ENCODE assay signal across 13 cellular contexts in genomic region chr3:71510485-71510884, GRCh38.
DNase-seq lines count a peak whose midpoint lies in the region; ATAC-seq and TF ChIP-seq lines count a peak whose summit lies in the region.
"Had no signal": no experiment of that assay in that cellular context is flagged by ENCODE, and none has a peak within 500 bp of the region (broad histone marks: within the 10 kb centered on the region; RNA-seq: fewer than 3 reads in every experiment).

No MANE protein-coding gene starts in this region.

- H3K4me2 ChIP-seq in mesendoderm (ENCODE audit: low read length): no peak overlapping the region

- peak overlapping the region; percentile 69 for H2BK5ac ChIP-seq in mesendoderm (ENCODE audit: low read length)

- H3K4ac ChIP-seq in mesendoderm (ENCODE audit: low read depth, low read length): no peak overlapping the region

- no peaks in the 10 kb centered on the region for H3K79me1 ChIP-seq in mesendoderm (ENCODE audit: low read length)

- no peak overlapping the region for H3K9ac ChIP-seq in mesendoderm (ENCODE audit: low read length)

- DNase-seq in BJ (ENCODE audit: low read depth) (no peak), M059J (ENCODE audit: low read depth) (peak; percentile 47), amniotic epithelial cell (ENCODE audit: low read depth) (peak; percentile 73), mesendoderm (no peak), cortex of kidney (lab: John Stamatoyannopoulos, UW) (no peak), left cardiac atrium (no peak)
- DNase-seq: activated effector memory CD4-positive, alpha-beta T cell treated with anti-CD3 and anti-CD28 coated beads, Interleukin-2, amount 50 U/mL, for 16 hours; gastrocnemius medialis; natural killer cell; NCI-H1930; T-helper 1 cell had no signal

- no CpG with 5 or more reads among the region's 2 CpGs for WGBS in mesendoderm (ENCODE audit: extremely low coverage, insufficient coverage, low lambda C conversion rate)

- H3K36me3 ChIP-seq in BJ (ENCODE audit: control insufficient read depth, insufficient read depth, low read length) (no peaks in the 10 kb centered on the region; the same call in 1 of the 2 replicates), mesendoderm (ENCODE audit: control insufficient read depth, insufficient read depth, low read length) (no peaks in the 10 kb centered on the region)
- H3K36me3 ChIP-seq: gastrocnemius medialis had no signal

- peak; percentile 22; the same call in 1 of the 2 replicates for TF ChIP-seq CTCF in BJ (IDR thresholded peaks at IDR 0.05; ENCODE audit: insufficient read depth, low read depth, low read length)

- H2AK5ac ChIP-seq in mesendoderm (ENCODE audit: low read length): peak overlapping the region; percentile 46

- peak overlapping the region; percentile 75 for H3K18ac ChIP-seq in mesendoderm (ENCODE audit: low read length)

- H3K4me1 ChIP-seq in mesendoderm (ENCODE audit: control insufficient read depth, low read depth, low read length): peaks cover 2% of the 10 kb centered on the region

- H3K27ac ChIP-seq in mesendoderm (ENCODE audit: low read depth, low read length): peak overlapping the region; percentile 7
- H3K27ac ChIP-seq: gastrocnemius medialis had no signal

- H3K56ac ChIP-seq in mesendoderm (ENCODE audit: low read length): peak overlapping the region; percentile 62

- CTCF ChIA-PET in BJ (lab: Yijun Ruan, JAX): interaction anchor here (0.9 to 1.4 kb wide), 3 partner anchors 13 to 80 kb away, joined by 3 to 6 read pairs (median 4); no protein-coding TSS in a partner anchor

- H3K27me3 ChIP-seq in BJ (ENCODE audit: control insufficient read depth, insufficient read depth, low read length): no peaks in the 10 kb centered on the region
- H3K27me3 ChIP-seq in mesendoderm (ENCODE audit: insufficient read depth, low read length, poor library complexity): no peaks in the 10 kb centered on the region
- H3K27me3 ChIP-seq: gastrocnemius medialis had no signal

- H2BK15ac ChIP-seq in mesendoderm (replicated peaks; ENCODE audit: low read depth): no peak overlapping the region

- POLR2A ChIA-PET in BJ (lab: Charles Lee): no interaction called here

- no peak overlapping the region for H4K5ac ChIP-seq in mesendoderm (ENCODE audit: low read length)

- ATAC-seq in HG02642 (IDR thresholded peaks at IDR 0.05; ENCODE audit: poor library complexity, unreplicated experiment): no peak
- no peak for ATAC-seq in HG02571 (IDR thresholded peaks at IDR 0.05; ENCODE audit: unreplicated experiment)
- no peak for ATAC-seq in left cardiac atrium
- ATAC-seq: gastrocnemius medialis, natural killer cell had no signal

- no peak overlapping the region for H3K4me3 ChIP-seq in BJ (ENCODE audit: low read depth, low read length)
- no peak overlapping the region for H3K4me3 ChIP-seq in mesendoderm (ENCODE audit: low read length)
- H3K4me3 ChIP-seq: gastrocnemius medialis had no signal

- H4K8ac ChIP-seq in mesendoderm (ENCODE audit: low read depth, low read length): no peak overlapping the region

- intact Hi-C loops in left cardiac atrium (cut with DNase I): no loop called here

- no peak overlapping the region for H3K23ac ChIP-seq in mesendoderm (ENCODE audit: low read length)

- peak overlapping the region; percentile 35 for H2BK120ac ChIP-seq in mesendoderm (ENCODE audit: low read depth, low read length)

- H3K79me2 ChIP-seq in mesendoderm (ENCODE audit: control insufficient read depth, insufficient read depth, low read length): no peaks in the 10 kb centered on the region

Comparison
In these comparisons a context has a peak if more than half of its experiments do, and no peak if none do; other contexts are left out.
1. DNase-seq: peak in M059J (single experiment) and amniotic epithelial cell (single experiment); none in BJ (single experiment), mesendoderm (single experiment), cortex of kidney (single experiment) and left cardiac atrium (single experiment).